Comparison of ENCODE assay signal across 31 cellular contexts in genomic region chr12:114688256-114688845, GRCh38. TPM values are rescaled to one million over a fixed set of nuclear protein-coding genes. Genes with fewer than 3 reads are reported as not detected.
A peak's percentile ranks its signal among the peaks of the same experiment; 100 is the strongest.
DNase-seq lines count a peak whose midpoint lies in the region; TF ChIP-seq lines count a peak whose summit lies in the region.
"Had no signal": no experiment of that assay in that cellular context is flagged by ENCODE, and none has a peak within 500 bp of the region (broad histone marks: within the 10 kb centered on the region; RNA-seq: fewer than 3 reads in every experiment).

No MANE protein-coding gene starts in this region.

- H3K36me3 ChIP-seq in fibroblast of lung (ENCODE audit: control insufficient read depth, insufficient read depth, low read length) (no peaks in the 10 kb centered on the region), neural progenitor cell (no peaks in the 10 kb centered on the region), stomach (no peaks in the 10 kb centered on the region), A673 (ENCODE audit: insufficient read depth, low read length, poor library complexity, severe bottlenecking) (no peaks in the 10 kb centered on the region)
- H3K36me3 ChIP-seq: heart left ventricle, right atrium auricular region, thoracic aorta had no signal

- H3F3A ChIP-seq in neural progenitor cell (ENCODE audit: low read depth) = peaks cover 31% of the 10 kb centered on the region

- H2AFZ ChIP-seq in fibroblast of lung (ENCODE audit: low read length) (peak overlapping the region; percentile 1), neural progenitor cell (replicated peaks) (no peak overlapping the region)
- H2AFZ ChIP-seq: parathyroid adenoma had no signal

- POLR2A ChIA-PET in A673 (lab: Charles Lee; ENCODE audit: low non-redundant PET) = no interaction called here

- H3K4me2 ChIP-seq in fibroblast of lung (ENCODE audit: extremely low read depth, insufficient read depth, low read length) (peak overlapping the region; percentile 44), neural progenitor cell (no peak overlapping the region)

- BruUV-seq in A673 (replicated peaks; lab: Mats Ljungman, UMichigan) = no TSS peak

- H3K9me3 ChIP-seq in fibroblast of lung (ENCODE audit: control insufficient read depth, insufficient read depth, low read depth, low read length) (no peaks in the 10 kb centered on the region), neural progenitor cell (ENCODE audit: low read depth) (no peaks in the 10 kb centered on the region), stomach (no peaks in the 10 kb centered on the region), A673 (ENCODE audit: low read depth, low read length, poor library complexity, severe bottlenecking) (no peaks in the 10 kb centered on the region)
- H3K9me3 ChIP-seq: heart left ventricle, right atrium auricular region, thoracic aorta had no signal

- H3K27ac Mint-ChIP-seq in HFFc6 = peak overlapping the region; percentile 100
- H3K27ac Mint-ChIP-seq in neural progenitor cell = no peak overlapping the region
- H3K27ac Mint-ChIP-seq: activated naive CD8-positive, alpha-beta T cell treated with anti-CD3 and anti-CD28 coated beads, Interleukin-2, amount 50 U/mL, for 24 hours; CD4-positive, alpha-beta T cell; stimulated activated naive CD8-positive, alpha-beta T cell treated with anti-CD3 and anti-CD28 coated beads, Interleukin-15, Interleukin-2, amounts not matched to agents 100 ng/mL and 50 ng/mL, for 24 hours; T-cell had no signal

- TF ChIP-seq POLR2A in stomach (IDR thresholded peaks at IDR 0.05) = no peak

- H3K4me1 Mint-ChIP-seq in HFFc6 (ENCODE audit: low read depth) (peaks cover 71% of the 10 kb centered on the region), neural progenitor cell (peaks cover 31% of the 10 kb centered on the region)

- no peak for TF ChIP-seq CTCF in HFFc6 (IDR thresholded peaks at IDR 0.05)
- TF ChIP-seq CTCF in fibroblast of lung (conservative IDR thresholded peaks at IDR 0.05 in 1 of 2, IDR thresholded peaks at IDR 0.05 in 1 of 2; ENCODE audit: low read depth in 1 of 2, low read length in 2 of 2) = no peak
- no peak for TF ChIP-seq CTCF in neural progenitor cell (IDR thresholded peaks at IDR 0.05)
- TF ChIP-seq CTCF in stomach (IDR thresholded peaks at IDR 0.05) = no peak
- TF ChIP-seq CTCF in A673 (conservative IDR thresholded peaks at IDR 0.05; ENCODE audit: low read depth, low read length) = no peak

- H3K9ac ChIP-seq in fibroblast of lung (ENCODE audit: insufficient read depth, low read length) (no peak overlapping the region), neural progenitor cell (no peak overlapping the region)
- H3K9ac ChIP-seq: parathyroid adenoma had no signal

- peaks cover 8% of the 10 kb centered on the region for H3K9me3 Mint-ChIP-seq in HFFc6
- H3K9me3 Mint-ChIP-seq in neural progenitor cell = peaks cover 7% of the 10 kb centered on the region
- H3K9me3 Mint-ChIP-seq: activated naive CD8-positive, alpha-beta T cell treated with anti-CD3 and anti-CD28 coated beads, Interleukin-2, amount 50 U/mL, for 24 hours; neural crest cell; stimulated activated naive CD8-positive, alpha-beta T cell treated with anti-CD3 and anti-CD28 coated beads, Interleukin-15, Interleukin-2, amounts not matched to agents 100 ng/mL and 50 ng/mL, for 24 hours; T-cell had no signal

- H3K79me2 ChIP-seq in fibroblast of lung (ENCODE audit: control insufficient read depth, insufficient read depth, low read length) (peaks cover 31% of the 10 kb centered on the region), neural progenitor cell (ENCODE audit: low read depth) (no peaks in the 10 kb centered on the region)
- H3K79me2 ChIP-seq: parathyroid adenoma had no signal

- H3K27ac ChIP-seq in fibroblast of lung (ENCODE audit: insufficient read depth, low read length) (peak overlapping the region; percentile 38), neural progenitor cell (no peak overlapping the region), stomach (no peak overlapping the region), A673 (ENCODE audit: low read depth, low read length, poor library complexity, severe bottlenecking) (no peak overlapping the region)
- H3K27ac ChIP-seq: coronary artery, parathyroid adenoma, right atrium auricular region, thoracic aorta had no signal

- H3K4me3 ChIP-seq in fibroblast of lung (replicated peaks in 1 of 4; ENCODE audit: control extremely low read depth in 1 of 4, insufficient read depth in 1 of 4, low read depth in 3 of 4, low read length in 4 of 4) (peak overlapping the region in 1 of 4 experiments; percentile 32), neural progenitor cell (no peak overlapping the region), stomach (no peak overlapping the region), A673 (ENCODE audit: low read depth, low read length, poor library complexity, severe bottlenecking) (no peak overlapping the region)
- H3K4me3 ChIP-seq: coronary artery, GM12878, heart left ventricle, lung, right atrium auricular region, thoracic aorta had no signal

- H3K27me3 Mint-ChIP-seq in HFFc6 (ENCODE audit: insufficient read depth) (peaks cover 17% of the 10 kb centered on the region), neural progenitor cell (ENCODE audit: insufficient read depth, low read depth) (peaks cover 94% of the 10 kb centered on the region)

- peaks cover 7% of the 10 kb centered on the region for H3K36me3 Mint-ChIP-seq in HFFc6 (ENCODE audit: low read depth)
- no peaks in the 10 kb centered on the region for H3K36me3 Mint-ChIP-seq in neural progenitor cell
- H3K36me3 Mint-ChIP-seq: T-cell had no signal

- no peak for TF ChIP-seq EP300 in stomach (IDR thresholded peaks at IDR 0.05)

- H3K27me3 ChIP-seq in fibroblast of lung (ENCODE audit: control insufficient read depth, insufficient read depth, low read length) (no peaks in the 10 kb centered on the region), neural progenitor cell (peaks cover 99% of the 10 kb centered on the region), stomach (peaks cover 4 to 100% (median 88%) of the 10 kb centered on the region in 3 donors), A673 (replicated peaks; ENCODE audit: insufficient read depth, low read depth, low read length, poor library complexity) (peaks cover 60% of the 10 kb centered on the region)

- CTCF ChIA-PET in A673 (lab: Charles Lee) = no interaction called here

- H3K4me1 ChIP-seq in fibroblast of lung (ENCODE audit: control insufficient read depth, extremely low read depth, insufficient read depth, low read length) (peaks cover 25% of the 10 kb centered on the region), neural progenitor cell (peaks cover 26% of the 10 kb centered on the region), stomach (peaks cover 20 to 52% (median 47%) of the 10 kb centered on the region in 4 donors), A673 (ENCODE audit: insufficient read depth, low read length, poor library complexity, severe bottlenecking) (no peaks in the 10 kb centered on the region)
- H3K4me1 ChIP-seq: parathyroid adenoma had no signal

- H3K4me3 Mint-ChIP-seq in HFFc6 (peak overlapping the region; percentile 96), neural progenitor cell (no peak overlapping the region)
- H3K4me3 Mint-ChIP-seq: activated naive CD8-positive, alpha-beta T cell treated with anti-CD3 and anti-CD28 coated beads, Interleukin-2, amount 50 U/mL, for 24 hours; CD4-positive, alpha-beta T cell; neural crest cell; stimulated activated naive CD8-positive, alpha-beta T cell treated with anti-CD3 and anti-CD28 coated beads, Interleukin-15, Interleukin-2, amounts not matched to agents 100 ng/mL and 50 ng/mL, for 24 hours had no signal

- DNase-seq in EL (peak; percentile 39), HFFc6 (no peak), fibroblast of lung (ENCODE audit: low read depth in 2 of 2) (no peak), neural progenitor cell (ENCODE audit: low spot score) (peak; percentile 16), germinal center (ENCODE audit: low spot score) (no peak), NCI-H82 (lab: John Stamatoyannopoulos, UW) (no peak), stomach (no peak), A673 (ENCODE audit: low spot score) (no peak)
- DNase-seq: activated CD4-positive, alpha-beta T cell treated with anti-CD3 and anti-CD28 coated beads, Interleukin-2, amount 50 U/mL, for 48 hours; activated gamma-delta T cell treated with Interleukin-2 at 50 U/mL for 16 hours; activated naive CD8-positive, alpha-beta T cell treated with anti-CD3 and anti-CD28 coated beads, Interleukin-2, amount 50 U/mL, for 24 hours; activated T-cell treated with anti-CD3 and anti-CD28 coated beads, Interleukin-2, amount 50 U/mL, for 48 hours; caudate nucleus; CD4-positive, alpha-beta T cell; effector memory CD4-positive, alpha-beta T cell; HCEC 1CT; heart left ventricle; NCI-H1092 treated with DMSO at 0.1 percent for 48 hours; NCI-H1694 treated with DMSO at 0.1 percent for 48 hours; NCI-H510A; stimulated activated CD4-positive, alpha-beta T cell treated with anti-CD3 and anti-CD28 coated beads, Interleukin-2, amount 100 ng/mL, for 24 hours; stimulated activated CD8-positive, alpha-beta memory T cell treated with anti-CD3 and anti-CD28 coated beads, Interleukin-4, amount 100 ng/mL, for 48 hours; T-cell had no signal

- intact Hi-C loops in stomach (cut with DNase I; ENCODE audit: low total_unique reads) = no loop called here
- intact Hi-C loops in A673 (cut with micrococcal nuclease; ENCODE audit: unreplicated experiment) = no loop called here

- 16 to 28% (median 19%) methylated on average over 4 of the region's 4 CpGs for WGBS in stomach, 5 donors

- H4K20me1 ChIP-seq in fibroblast of lung (ENCODE audit: control insufficient read depth, extremely low read depth, insufficient read depth, low read length) (no peaks in the 10 kb centered on the region), neural progenitor cell (ENCODE audit: low read depth) (peaks cover 94% of the 10 kb centered on the region)

RNA-seq across cellular contexts. Expression of gene TBX3, which starts 4.4 kb away (rescaled TPM):
- 100 to 1,000 TPM; 108 to 145 (median 127) TPM for total RNA-seq in HFFc6 (2021; fragmentation: NEBNext Ultra II Directional; extraction: Animal tissue kit (Norgen Biotek cat#: 25700))
- total RNA-seq in fibroblast of lung = 39.5 and 66.4 TPM in 2 replicates
- polyA plus RNA-seq in fibroblast of lung = 19.9 and 33.0 TPM in 2 replicates
- polyA plus RNA-seq in fibroblast of lung (2012) = 20.4 and 31.2 TPM in 2 replicates
- 14.4 and 23.9 TPM in 2 replicates for polyA minus RNA-seq in fibroblast of lung (ENCODE audit: low replicate concordance)
- not detected in 2 replicates for total RNA-seq in neural progenitor cell (ENCODE audit: low replicate concordance)
- total RNA-seq in stomach = 10 to 100 TPM in 2 of 5 donors, 1 to 10 TPM in 2, not detected in 1; 5.7 to 12.7 (median 10.3) TPM
- 1 to 10 TPM; 2.5 to 4.9 (median 3.5) TPM for polyA plus RNA-seq in stomach
- 1.0 and 1.4 TPM in 2 replicates for total RNA-seq in A673 (2021)

Comparison
In these comparisons a context has a peak if more than half of its experiments do, and no peak if none do; other contexts are left out.
1. DNase-seq: peak in EL (single experiment) and neural progenitor cell (single experiment); none in HFFc6 (single experiment), fibroblast of lung (0 of 2), germinal center (single experiment), NCI-H82 (single experiment), stomach (single experiment) and A673 (single experiment).